In the genomic region with DNA sequence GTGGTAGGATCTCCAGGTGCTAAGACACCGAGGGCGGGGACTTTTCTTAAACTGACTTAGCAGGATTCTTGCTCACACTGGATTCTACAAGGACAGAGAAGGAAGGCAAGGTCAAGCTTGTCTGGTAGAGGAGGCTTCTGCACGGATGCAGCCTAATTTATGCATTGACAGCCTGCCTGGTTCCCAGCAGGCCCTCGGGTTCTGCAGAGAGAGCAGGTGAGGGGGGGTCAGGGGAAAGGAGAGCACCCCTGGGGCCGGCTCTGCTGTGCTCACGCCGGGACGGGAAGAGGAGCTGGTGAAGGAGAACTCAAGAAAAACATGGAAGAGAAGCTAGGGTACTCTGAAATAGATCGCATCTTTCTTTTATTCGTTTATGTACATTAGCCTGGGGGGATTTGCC, we compare ENCODE assay signal across 27 cellular contexts. TPM values are rescaled to one million over a fixed set of nuclear protein-coding genes. Genes with fewer than 3 reads are reported as not detected.
DNase-seq lines count a peak whose midpoint lies in the region; ATAC-seq lines count a peak whose summit lies in the region.
"Had no signal": no experiment of that assay in that cellular context is flagged by ENCODE, and none has a peak within 500 bp of the region (broad histone marks: within the 10 kb centered on the region; RNA-seq: fewer than 3 reads in every experiment).

No MANE protein-coding gene starts in this region.

- peak overlapping the region; percentile 45 for H3K27ac Mint-ChIP-seq in stimulated activated naive CD8-positive, alpha-beta T cell treated with anti-CD3 and anti-CD28 coated beads, Interleukin-15, Interleukin-2, amounts not matched to agents 100 ng/mL and 50 ng/mL, for 24 hours
- H3K27ac Mint-ChIP-seq: activated CD4-positive, alpha-beta memory T cell treated with anti-CD3 and anti-CD28 coated beads for 36 hours; progenitor cell of endocrine pancreas had no signal

- no peaks in the 10 kb centered on the region for H3K27me3 Mint-ChIP-seq in stimulated activated naive CD8-positive, alpha-beta T cell treated with anti-CD3 and anti-CD28 coated beads, Interleukin-15, Interleukin-2, amounts not matched to agents 100 ng/mL and 50 ng/mL, for 24 hours
- H3K27me3 Mint-ChIP-seq: activated CD4-positive, alpha-beta memory T cell treated with anti-CD3 and anti-CD28 coated beads for 36 hours; progenitor cell of endocrine pancreas had no signal

- H3K4me3 Mint-ChIP-seq in stimulated activated naive CD8-positive, alpha-beta T cell treated with anti-CD3 and anti-CD28 coated beads, Interleukin-15, Interleukin-2, amounts not matched to agents 100 ng/mL and 50 ng/mL, for 24 hours = no peak overlapping the region
- H3K4me3 Mint-ChIP-seq: activated CD4-positive, alpha-beta memory T cell treated with anti-CD3 and anti-CD28 coated beads for 36 hours had no signal

- H3K9me3 Mint-ChIP-seq in stimulated activated naive CD8-positive, alpha-beta T cell treated with anti-CD3 and anti-CD28 coated beads, Interleukin-15, Interleukin-2, amounts not matched to agents 100 ng/mL and 50 ng/mL, for 24 hours = no peaks in the 10 kb centered on the region
- H3K9me3 Mint-ChIP-seq: activated CD4-positive, alpha-beta memory T cell treated with anti-CD3 and anti-CD28 coated beads for 36 hours had no signal

- no peak for DNase-seq in stimulated activated naive CD8-positive, alpha-beta T cell treated with anti-CD3 and anti-CD28 coated beads, Interleukin-15, Interleukin-2, amounts not matched to agents 100 U/mL and 50 U/mL, for 24 hours
- DNase-seq in left cardiac atrium = peak; percentile 7
- DNase-seq in retina = peak; percentile 49
- DNase-seq in DMS114 treated with DMSO at 0.1 percent for 48 hours (lab: John Stamatoyannopoulos, UW; ENCODE audit: unreplicated experiment) = no peak
- DNase-seq: activated CD4-positive, alpha-beta memory T cell treated with anti-CD3 and anti-CD28 coated beads for 36 hours; activated CD4-positive, CD25-positive, alpha-beta regulatory T cell; activated effector memory CD4-positive, alpha-beta T cell treated with anti-CD3 and anti-CD28 coated beads, Interleukin-2, amount 50 U/mL, for 16 hours; AML-193; body of pancreas; colonic mucosa; DMS53; esophagus squamous epithelium; GDM1; GM23248; Karpas-422; mucosa of descending colon; NCI-H510A; PC-3; SHP77 treated with DMSO at 0.1 percent for 48 hours; stimulated activated CD4-positive, alpha-beta T cell treated with anti-CD3 and anti-CD28 coated beads, Interleukin-2, amount 100 ng/mL, for 24 hours; SW 1271 had no signal

- intact Hi-C loops in left cardiac atrium (cut with DNase I) = no loop called here

- H3K36me3 Mint-ChIP-seq in stimulated activated naive CD8-positive, alpha-beta T cell treated with anti-CD3 and anti-CD28 coated beads, Interleukin-15, Interleukin-2, amounts not matched to agents 100 ng/mL and 50 ng/mL, for 24 hours (ENCODE audit: low read depth) = peaks cover 47% of the 10 kb centered on the region

- H3K4me1 Mint-ChIP-seq in stimulated activated naive CD8-positive, alpha-beta T cell treated with anti-CD3 and anti-CD28 coated beads, Interleukin-15, Interleukin-2, amounts not matched to agents 100 ng/mL and 50 ng/mL, for 24 hours (ENCODE audit: low read depth) = no peaks in the 10 kb centered on the region

- no peak for ATAC-seq in stimulated activated naive CD8-positive, alpha-beta T cell treated with anti-CD3 and anti-CD28 coated beads, Interleukin-15, Interleukin-2, amounts not matched to agents 100 U/mL and 50 U/mL, for 24 hours
- ATAC-seq in left cardiac atrium (no peak), GM21723 (IDR thresholded peaks at IDR 0.05; ENCODE audit: unreplicated experiment) (no peak), GM18909 (IDR thresholded peaks at IDR 0.05; ENCODE audit: poor library complexity, unreplicated experiment) (no peak), GM18517 (IDR thresholded peaks at IDR 0.05; ENCODE audit: unreplicated experiment) (no peak)
- ATAC-seq: body of pancreas, gastroesophageal sphincter, mucosa of descending colon, PC-3 had no signal

RNA-seq across cellular contexts. Expression of a gene that starts 46.4 kb away (rescaled TPM):
- total RNA-seq in left cardiac atrium = 100 to 1,000 TPM; 102 to 128 TPM

Comparison
In these comparisons a context has a peak if more than half of its experiments do, and no peak if none do; other contexts are left out.
1. DNase-seq: peak in left cardiac atrium (single experiment) and retina (single experiment); none in stimulated activated naive CD8-positive, alpha-beta T cell treated with anti-CD3 and anti-CD28 coated beads, Interleukin-15, Interleukin-2, amounts not matched to agents 100 U/mL and 50 U/mL, for 24 hours (single experiment) and DMS114 treated with DMSO at 0.1 percent for 48 hours (single experiment).